In the genomic region with DNA sequence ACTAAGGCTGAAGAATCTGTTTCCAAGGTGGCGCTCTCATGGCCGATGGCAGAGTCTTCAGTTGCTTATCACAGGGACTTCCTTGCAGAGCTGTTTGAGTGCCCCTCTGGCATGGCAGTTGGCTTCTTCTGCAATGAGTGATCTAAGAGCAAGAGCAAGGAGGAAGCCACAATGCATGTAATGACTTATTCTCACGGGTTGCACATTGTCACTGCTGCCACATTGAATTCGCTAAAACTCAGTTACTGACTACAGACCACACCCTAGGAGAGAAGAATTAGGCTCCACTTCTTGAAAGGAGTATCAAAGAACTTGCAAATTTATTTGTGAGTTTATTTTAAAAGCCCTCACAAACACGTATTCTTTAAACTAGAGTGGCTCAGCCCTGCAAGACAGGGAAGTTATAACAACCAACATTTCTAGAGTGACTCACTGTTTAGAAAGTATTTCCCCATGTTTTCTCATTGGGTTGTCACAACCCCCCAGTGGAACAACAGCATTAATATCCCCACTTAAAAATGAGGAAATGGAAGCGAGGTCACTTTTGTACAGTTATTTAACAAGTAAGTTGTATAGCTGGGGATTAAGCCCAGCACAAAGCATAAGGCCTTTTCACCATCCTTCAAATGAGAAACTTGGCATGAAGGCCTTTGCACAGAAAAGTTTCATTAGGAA, we compare ENCODE assay signal across 8 cellular contexts. TPM values are rescaled to one million over a fixed set of nuclear protein-coding genes. Genes with fewer than 3 reads are reported as not detected.
DNase-seq lines count a peak whose midpoint lies in the region; ATAC-seq and TF ChIP-seq lines count a peak whose summit lies in the region.

No MANE protein-coding gene starts in this region.

- no peak overlapping the region for H3K4me3 Mint-ChIP-seq in CD4-positive, alpha-beta memory T cell

- H3K27me3 Mint-ChIP-seq in CD4-positive, alpha-beta memory T cell = no peaks in the 10 kb centered on the region

- peak overlapping the region in 1 of 7 donors; percentile 32 for H3K27ac Mint-ChIP-seq in CD4-positive, alpha-beta memory T cell

- no peaks in the 10 kb centered on the region for H3K36me3 ChIP-seq in muscle layer of duodenum (ENCODE audit: control insufficient read depth in 1 of 2, insufficient read depth in 2 of 2, low read length in 2 of 2)
- H3K36me3 ChIP-seq in CD4-positive, alpha-beta memory T cell (ENCODE audit: insufficient read depth, low read length) = no peaks in the 10 kb centered on the region

- peaks cover 3 to 4% of the 10 kb centered on the region in 2 donors for H3K4me1 ChIP-seq in muscle layer of duodenum (ENCODE audit: control insufficient read depth in 1 of 2, insufficient read depth in 2 of 2, low read length in 2 of 2)
- no peaks in the 10 kb centered on the region for H3K4me1 ChIP-seq in CD4-positive, alpha-beta memory T cell (ENCODE audit: insufficient read depth, low read length)

- no peaks in the 10 kb centered on the region for H3K27me3 ChIP-seq in muscle layer of duodenum (ENCODE audit: low read depth, low read length)
- H3K27me3 ChIP-seq in CD4-positive, alpha-beta memory T cell (ENCODE audit: insufficient read depth, low read length) = no peaks in the 10 kb centered on the region

- CTCF ChIA-PET in CD4-positive, alpha-beta memory T cell (lab: Charles Lee; ENCODE audit: partially characterized antibody) = no interaction called here

- DNase-seq in GM04504 (ENCODE audit: low read depth) = peak; percentile 17
- DNase-seq in GM20000 (ENCODE audit: low spot score) = peak; percentile 58
- peak; percentile 41 to 55 for DNase-seq in activated T-cell treated with anti-CD3 and anti-CD28 coated beads, Interleukin-2, amount 50 U/mL, for 48 hours
- DNase-seq in NCI-H2107 treated with DMSO at 0.1 percent for 48 hours (lab: John Stamatoyannopoulos, UW; ENCODE audit: unreplicated experiment) = no peak
- no peak for DNase-seq in NCI-H774 (lab: John Stamatoyannopoulos, UW)
- DNase-seq in CD4-positive, alpha-beta memory T cell = no peak

- no peak overlapping the region for H3K4me3 ChIP-seq in muscle layer of duodenum (ENCODE audit: low read depth in 1 of 2, low read length in 2 of 2)
- H3K4me3 ChIP-seq in CD4-positive, alpha-beta memory T cell (ENCODE audit: low read length in 2 of 2) = no peak overlapping the region

- peaks cover 5 to 6% (median 6%) of the 10 kb centered on the region in 4 donors for H3K4me1 Mint-ChIP-seq in CD4-positive, alpha-beta memory T cell

- no peak for TF ChIP-seq CTCF in GM20000 (IDR thresholded peaks at IDR 0.05; ENCODE audit: extremely low read depth, missing control alignments)

- no peaks in the 10 kb centered on the region for H3K9me3 Mint-ChIP-seq in CD4-positive, alpha-beta memory T cell

- ATAC-seq in HG03457 (IDR thresholded peaks at IDR 0.05; ENCODE audit: unreplicated experiment) = peak; percentile 80

- peak overlapping the region; percentile 52 for H3K27ac ChIP-seq in muscle layer of duodenum (ENCODE audit: low read length)
- H3K27ac ChIP-seq in CD4-positive, alpha-beta memory T cell (ENCODE audit: low read depth, low read length) = no peak overlapping the region

- POLR2A ChIA-PET in CD4-positive, alpha-beta memory T cell (lab: Charles Lee; ENCODE audit: partially characterized antibody) = no interaction called here

- no peaks in the 10 kb centered on the region for H3K9me3 ChIP-seq in muscle layer of duodenum (ENCODE audit: control insufficient read depth in 1 of 2, low read length in 2 of 2)
- H3K9me3 ChIP-seq in CD4-positive, alpha-beta memory T cell (ENCODE audit: control insufficient read depth in 1 of 2, low read length in 2 of 2) = no peaks in the 10 kb centered on the region

- no peaks in the 10 kb centered on the region for H3K36me3 Mint-ChIP-seq in CD4-positive, alpha-beta memory T cell

- intact Hi-C loops in CD4-positive, alpha-beta memory T cell (cut with micrococcal nuclease) = no loop called here

RNA-seq across cellular contexts. Expression of gene RBPJ, which starts 32.4 kb away (rescaled TPM):
- total RNA-seq in CD4-positive, alpha-beta memory T cell = 10 to 100 TPM; 75.2 to 90.6 TPM
- polyA plus RNA-seq in CD4-positive, alpha-beta memory T cell = 10 to 100 TPM; 92.4 to 96.3 TPM

Comparison
In these comparisons a context has a peak if more than half of its experiments do, and no peak if none do; other contexts are left out.
1. DNase-seq: peak in GM04504 (single experiment), GM20000 (single experiment) and activated T-cell treated with anti-CD3 and anti-CD28 coated beads, Interleukin-2, amount 50 U/mL, for 48 hours (2 of 2); none in NCI-H2107 treated with DMSO at 0.1 percent for 48 hours (single experiment), NCI-H774 (single experiment) and CD4-positive, alpha-beta memory T cell (0 of 5).